ENCODE assay signal across 28 cellular contexts in the genomic region with DNA sequence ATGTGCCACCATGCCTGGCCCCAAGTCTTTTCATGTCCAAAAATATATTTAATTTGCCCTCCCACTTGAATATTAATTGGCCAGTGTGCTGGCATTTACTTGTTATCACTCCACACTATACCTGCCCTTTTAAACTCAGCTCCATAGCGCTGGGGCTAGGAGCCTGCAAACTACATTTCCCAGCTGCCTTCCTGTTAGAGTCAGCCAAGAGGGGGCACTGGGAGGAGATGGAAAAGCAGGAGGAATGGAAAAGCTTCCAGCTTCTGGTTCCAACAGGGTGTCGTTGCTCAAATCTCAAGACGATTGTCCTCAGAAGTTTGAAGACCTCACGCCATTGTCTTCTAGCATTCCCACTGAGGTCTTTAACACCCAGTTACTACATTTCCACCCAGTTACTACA.
"Had no signal": no experiment of that assay in that cellular context is flagged by ENCODE, and none has a peak within 500 bp of the region (broad histone marks: within the 10 kb centered on the region; RNA-seq: fewer than 3 reads in every experiment).

No MANE protein-coding gene starts in this region.

- H3K9me3 ChIP-seq: heart left ventricle, left ventricle myocardium inferior, thoracic aorta had no signal

- DNase-seq: activated CD4-positive, alpha-beta T cell treated with anti-CD3 and anti-CD28 coated beads, Interleukin-2, amount 50 U/mL, for 1 hour; activated CD8-positive, alpha-beta T cell treated with anti-CD3 and anti-CD28 coated beads for 36 hours; activated naive CD8-positive, alpha-beta T cell treated with anti-CD3 and anti-CD28 coated beads, Interleukin-2, amount 50 U/mL, for 24 hours; activated T-cell treated with anti-CD3 and anti-CD28 coated beads, Interleukin-2, amount 50 U/mL, for 48 hours; amygdala; caudate nucleus; cortex of kidney; effector memory CD8-positive, alpha-beta T cell; foreskin keratinocyte; heart left ventricle; hypothalamus; islet precursor cell; left ventricle myocardium inferior; naive B cell; nucleus accumbens; right cardiac atrium; stimulated activated CD4-positive, alpha-beta T cell treated with anti-CD3 and anti-CD28 coated beads, Interleukin-4, amount 100 ng/mL, for 24 hours; T-helper 17 cell; T1000; trophoblast cell had no signal

- H3K27ac Mint-ChIP-seq: activated CD8-positive, alpha-beta T cell treated with anti-CD3 and anti-CD28 coated beads for 36 hours; activated naive CD4-positive, alpha-beta T cell treated with anti-CD3 and anti-CD28 coated beads, Interleukin-2, amount 50 U/mL, for 24 hours; activated naive CD8-positive, alpha-beta T cell treated with anti-CD3 and anti-CD28 coated beads, Interleukin-2, amount 50 U/mL, for 24 hours; activated T-helper 2 cell treated with anti-CD3 and anti-CD28 coated beads, Interferon-gamma antibody, Interleukin-2, Interleukin-4, amounts not matched to agents 10 μg/mL and 5 μg/mL and 100 μg/mL, durations not matched to agents 14 hours and 24 hours and 36 hours; stimulated activated effector memory CD8-positive, alpha-beta T cell treated with anti-CD3 and anti-CD28 coated beads, Interleukin-12 subunit alpha, Interleukin-12 subunit beta, amount 100 ng/mL, for 72 hours; stimulated activated naive CD8-positive, alpha-beta T cell treated with anti-CD3 and anti-CD28 coated beads, Interleukin-15, Interleukin-2, amounts not matched to agents 100 ng/mL and 50 ng/mL, for 24 hours; T-helper 17 cell had no signal

- H3K27me3 Mint-ChIP-seq: activated CD8-positive, alpha-beta T cell treated with anti-CD3 and anti-CD28 coated beads for 36 hours; activated naive CD4-positive, alpha-beta T cell treated with anti-CD3 and anti-CD28 coated beads, Interleukin-2, amount 50 U/mL, for 24 hours; activated naive CD8-positive, alpha-beta T cell treated with anti-CD3 and anti-CD28 coated beads, Interleukin-2, amount 50 U/mL, for 24 hours; effector memory CD8-positive, alpha-beta T cell; stimulated activated naive CD8-positive, alpha-beta T cell treated with anti-CD3 and anti-CD28 coated beads, Interleukin-15, Interleukin-2, amounts not matched to agents 100 ng/mL and 50 ng/mL, for 24 hours; T-helper 17 cell had no signal

- H3K9me3 Mint-ChIP-seq: activated naive CD4-positive, alpha-beta T cell treated with anti-CD3 and anti-CD28 coated beads, Interleukin-2, amount 50 U/mL, for 24 hours; activated naive CD8-positive, alpha-beta T cell treated with anti-CD3 and anti-CD28 coated beads, Interleukin-2, amount 50 U/mL, for 24 hours; effector memory CD8-positive, alpha-beta T cell; stimulated activated effector memory CD8-positive, alpha-beta T cell treated with anti-CD3 and anti-CD28 coated beads, Interleukin-12 subunit alpha, Interleukin-12 subunit beta, amount 100 ng/mL, for 72 hours; stimulated activated naive CD8-positive, alpha-beta T cell treated with anti-CD3 and anti-CD28 coated beads, Interleukin-15, Interleukin-2, amounts not matched to agents 100 ng/mL and 50 ng/mL, for 24 hours had no signal

- FAIRE-seq: urothelium cell line had no signal

- H3K4me3 ChIP-seq: esophagus muscularis mucosa, heart left ventricle, left ventricle myocardium inferior, lung, thoracic aorta had no signal

- H3K4me1 ChIP-seq: esophagus muscularis mucosa, foreskin keratinocyte, heart left ventricle, left ventricle myocardium inferior had no signal

- H3K27ac ChIP-seq: esophagus muscularis mucosa, foreskin keratinocyte, heart left ventricle, left ventricle myocardium inferior, thoracic aorta had no signal

- H3K36me3 ChIP-seq: esophagus muscularis mucosa, heart left ventricle, left ventricle myocardium inferior, thoracic aorta had no signal

- H3K4me1 Mint-ChIP-seq: naive B cell had no signal

- H3K27me3 ChIP-seq: esophagus muscularis mucosa, foreskin keratinocyte, heart left ventricle had no signal

- H3K4me3 Mint-ChIP-seq: activated CD8-positive, alpha-beta T cell treated with anti-CD3 and anti-CD28 coated beads for 36 hours; activated naive CD4-positive, alpha-beta T cell treated with anti-CD3 and anti-CD28 coated beads, Interleukin-2, amount 50 U/mL, for 24 hours; activated naive CD8-positive, alpha-beta T cell treated with anti-CD3 and anti-CD28 coated beads, Interleukin-2, amount 50 U/mL, for 24 hours; effector memory CD8-positive, alpha-beta T cell; naive B cell; stimulated activated effector memory CD8-positive, alpha-beta T cell treated with anti-CD3 and anti-CD28 coated beads, Interleukin-12 subunit alpha, Interleukin-12 subunit beta, amount 100 ng/mL, for 72 hours; stimulated activated naive CD8-positive, alpha-beta T cell treated with anti-CD3 and anti-CD28 coated beads, Interleukin-15, Interleukin-2, amounts not matched to agents 100 ng/mL and 50 ng/mL, for 24 hours; T-helper 17 cell had no signal

- H3K36me3 Mint-ChIP-seq: activated naive CD4-positive, alpha-beta T cell treated with anti-CD3 and anti-CD28 coated beads, Interleukin-2, amount 50 U/mL, for 24 hours; stimulated activated effector memory CD8-positive, alpha-beta T cell treated with anti-CD3 and anti-CD28 coated beads, Interleukin-12 subunit alpha, Interleukin-12 subunit beta, amount 100 ng/mL, for 72 hours had no signal
